In genomic region chr15:34610388-34610787, GRCh38 we compare ENCODE assay signal across 9 cellular contexts. TPM values are rescaled to one million over a fixed set of nuclear protein-coding genes. Genes with fewer than 3 reads are reported as not detected.
DNase-seq lines count a peak whose midpoint lies in the region; ATAC-seq and TF ChIP-seq lines count a peak whose summit lies in the region.
"Had no signal": no experiment of that assay in that cellular context is flagged by ENCODE, and none has a peak within 500 bp of the region (broad histone marks: within the 10 kb centered on the region; RNA-seq: fewer than 3 reads in every experiment).

No MANE protein-coding gene starts in this region.

- TF ChIP-seq CTCF in OCI-LY7 (conservative IDR thresholded peaks at IDR 0.05; ENCODE audit: low read length) (peak; percentile 66), esophagus muscularis mucosa (IDR thresholded peaks at IDR 0.05) (peak in 2 of 3 experiments; percentile 16 to 26), suprapubic skin (IDR thresholded peaks at IDR 0.05) (no peak)

- no peak overlapping the region for H2AFZ ChIP-seq in OCI-LY7 (ENCODE audit: low read length)

- no peaks in the 10 kb centered on the region for H3K79me2 ChIP-seq in OCI-LY7 (ENCODE audit: insufficient read depth, low read depth, low read length)

- no TSS peak for BruUV-seq in OCI-LY7 (replicated peaks; lab: Mats Ljungman, UMichigan)

- H3K36me3 ChIP-seq in OCI-LY7 (ENCODE audit: insufficient read depth, low read length) (no peaks in the 10 kb centered on the region), esophagus muscularis mucosa (no peaks in the 10 kb centered on the region), suprapubic skin (no peaks in the 10 kb centered on the region)

- POLR2A ChIA-PET in OCI-LY7 (lab: Charles Lee), result interaction anchor here (2.0 kb wide), 1 partner anchor 11 kb away, joined by 6 read pairs; no protein-coding TSS in a partner anchor

- no peak for ATAC-seq in GM18870 (IDR thresholded peaks at IDR 0.05; ENCODE audit: unreplicated experiment)

- no peak overlapping the region for H3K27ac ChIP-seq in OCI-LY7 (ENCODE audit: low read depth, low read length, poor library complexity, severe bottlenecking)
- no peak overlapping the region for H3K27ac ChIP-seq in esophagus muscularis mucosa (replicated peaks in 1 of 4)
- H3K27ac ChIP-seq in suprapubic skin, result no peak overlapping the region
- H3K27ac ChIP-seq: testis had no signal

- TF ChIP-seq EP300 in esophagus muscularis mucosa (IDR thresholded peaks at IDR 0.05), result no peak
- no peak for TF ChIP-seq EP300 in suprapubic skin (IDR thresholded peaks at IDR 0.05)

- H3K27me3 ChIP-seq in esophagus muscularis mucosa (peaks cover 0 to 9% (median 0%) of the 10 kb centered on the region in 4 donors), suprapubic skin (no peaks in the 10 kb centered on the region)
- H3K27me3 ChIP-seq: testis had no signal

- intact Hi-C loops in OCI-LY7 (cut with micrococcal nuclease; ENCODE audit: unreplicated experiment) (no loop called here), esophagus muscularis mucosa (cut with DNase I) (no loop called here)

- H4K20me1 ChIP-seq in OCI-LY7 (ENCODE audit: insufficient read depth, low read length), result no peaks in the 10 kb centered on the region

- H3K9me2 ChIP-seq in OCI-LY7 (ENCODE audit: insufficient read depth, low read length), result no peaks in the 10 kb centered on the region

- H3K4me3 ChIP-seq in OCI-LY7 (ENCODE audit: low read depth, low read length, poor library complexity, severe bottlenecking) (no peak overlapping the region), esophagus muscularis mucosa (no peak overlapping the region), suprapubic skin (no peak overlapping the region)
- H3K4me3 ChIP-seq: testis had no signal

- H3K4me2 ChIP-seq in OCI-LY7 (ENCODE audit: low read length), result no peak overlapping the region

- no peaks in the 10 kb centered on the region for H3K4me1 ChIP-seq in OCI-LY7 (ENCODE audit: insufficient read depth, low read length, poor library complexity, severe bottlenecking)
- no peaks in the 10 kb centered on the region for H3K4me1 ChIP-seq in esophagus muscularis mucosa
- H3K4me1 ChIP-seq in suprapubic skin, result no peaks in the 10 kb centered on the region
- H3K4me1 ChIP-seq: testis had no signal

- peak; percentile 15 for DNase-seq in A172 (ENCODE audit: low spot score)
- peak; percentile 29 for DNase-seq in EH (ENCODE audit: low read depth)
- peak; percentile 11 for DNase-seq in OCI-LY7 (ENCODE audit: low spot score)
- no peak for DNase-seq in esophagus muscularis mucosa (ENCODE audit: extremely low spot score)
- no peak for DNase-seq in suprapubic skin (ENCODE audit: low spot score in 2 of 2)
- no peak for DNase-seq in GDM1 (lab: John Stamatoyannopoulos, UW)
- DNase-seq in LoVo (ENCODE audit: low spot score), result no peak
- DNase-seq: testis had no signal

- TF ChIP-seq POLR2A in esophagus muscularis mucosa (IDR thresholded peaks at IDR 0.05; ENCODE audit: low read depth), result no peak
- no peak for TF ChIP-seq POLR2A in suprapubic skin (IDR thresholded peaks at IDR 0.05)

- H3K9me3 ChIP-seq in OCI-LY7 (ENCODE audit: low read length), result no peaks in the 10 kb centered on the region
- no peaks in the 10 kb centered on the region for H3K9me3 ChIP-seq in esophagus muscularis mucosa
- H3K9me3 ChIP-seq in suprapubic skin, result no peaks in the 10 kb centered on the region
- H3K9me3 ChIP-seq: testis had no signal

- CTCF ChIA-PET in OCI-LY7 (lab: Charles Lee; ENCODE audit: unreplicated experiment), result interaction anchor here (0.5 kb wide), 1 partner anchor 307 kb away, joined by 3 read pairs; no protein-coding TSS in a partner anchor

RNA-seq across cellular contexts. Expression of gene GOLGA8B, which starts 26.9 kb away (rescaled TPM):
- total RNA-seq in A172 (2014; rRNA removed; shearing (Covaris generic)), result 13.6 and 18.7 TPM in 2 replicates
- total RNA-seq in OCI-LY7 (2014; rRNA removed; shearing (Covaris generic)), result 71.7 and 91.3 TPM in 2 replicates
- 125 and 136 TPM in 2 replicates for total RNA-seq in OCI-LY7 (2022)
- 10 to 100 TPM; 20.3 to 70.2 (median 42.4) TPM for total RNA-seq in esophagus muscularis mucosa
- total RNA-seq in suprapubic skin, result 100 to 1,000 TPM in 1 of 4 donors, 10 to 100 TPM in 3; 83.2 to 336 (median 98.0) TPM

Comparison
In these comparisons a context has a peak if more than half of its experiments do, and no peak if none do; other contexts are left out.
1. DNase-seq: peak in A172 (single experiment), EH (single experiment) and OCI-LY7 (single experiment); none in esophagus muscularis mucosa (single experiment), suprapubic skin (0 of 2), GDM1 (single experiment) and LoVo (single experiment).
2. CTCF ChIP-seq: peak in OCI-LY7 (single experiment) and esophagus muscularis mucosa (2 of 3); none in suprapubic skin (0 of 2).